8 cellular contexts compared by ENCODE assay signal in genomic region chr18:57621252-57621607, GRCh38.
DNase-seq lines count a peak whose midpoint lies in the region; ATAC-seq and TF ChIP-seq lines count a peak whose summit lies in the region.

No MANE protein-coding gene starts in this region.

- H4K20me1 ChIP-seq in DOHH2 (ENCODE audit: control insufficient read depth, insufficient read depth, low read depth, low read length) = no peaks in the 10 kb centered on the region

- H3K4me2 ChIP-seq in DOHH2 (ENCODE audit: low read length) = peak overlapping the region; percentile 76

- H3K4me3 Mint-ChIP-seq in stimulated activated naive B cell treated with anti-CD40 and anti-IgM and Interleukin-4, amounts not matched to agents 10 μg/mL and 1 μg/mL and 100 μg/mL, for 72 hours = peak overlapping the region; percentile 91 to 95

- H3K4me1 ChIP-seq in DOHH2 (ENCODE audit: control insufficient read depth, low read length) = peaks cover 20% of the 10 kb centered on the region

- H3K36me3 Mint-ChIP-seq in stimulated activated naive B cell treated with anti-CD40 and anti-IgM and Interleukin-4, amounts not matched to agents 10 μg/mL and 1 μg/mL and 100 μg/mL, for 72 hours = peaks cover 8 to 13% of the 10 kb centered on the region in 2 donors

- in situ Hi-C loops in astrocyte of the cerebellum (cut with HindIII; ENCODE audit: low sequenced_read_pairs) = no loop called here

- DNase-seq in HL-60 (ENCODE audit: low read depth in 1 of 2, low spot score in 1 of 2) (no peak), astrocyte of the cerebellum (ENCODE audit: low read depth) (no peak), iPS-NIHi11 (ENCODE audit: low spot score) (peak; percentile 45), HuH-7 (ENCODE audit: low spot score) (no peak)
- DNase-seq in stimulated activated naive B cell treated with anti-CD40 and anti-IgM and Interleukin-4, amounts not matched to agents 10 μg/mL and 1 μg/mL and 100 μg/mL, for 72 hours = peak; percentile 10
- no peak for DNase-seq in activated effector memory CD4-positive, alpha-beta T cell treated with anti-CD3 and anti-CD28 coated beads, Interleukin-2, amount 50 U/mL, for 16 hours

- peak; percentile 12 for ATAC-seq in GM19463 (IDR thresholded peaks at IDR 0.05; ENCODE audit: unreplicated experiment)
- peak; percentile 10 to 17 for ATAC-seq in stimulated activated naive B cell treated with anti-CD40 and anti-IgM and Interleukin-4, amounts not matched to agents 10 μg/mL and 1 μg/mL and 100 μg/mL, for 72 hours (replicated peaks)

- H3K9me2 ChIP-seq in DOHH2 (replicated peaks; ENCODE audit: control insufficient read depth, low read length) = no peaks in the 10 kb centered on the region

- H3K27me3 Mint-ChIP-seq in stimulated activated naive B cell treated with anti-CD40 and anti-IgM and Interleukin-4, amounts not matched to agents 10 μg/mL and 1 μg/mL and 100 μg/mL, for 72 hours = no peaks in the 10 kb centered on the region

- H3K27ac Mint-ChIP-seq in stimulated activated naive B cell treated with anti-CD40 and anti-IgM and Interleukin-4, amounts not matched to agents 10 μg/mL and 1 μg/mL and 100 μg/mL, for 72 hours = peak overlapping the region; percentile 94

- peaks cover 51% of the 10 kb centered on the region for H3K79me2 ChIP-seq in DOHH2 (ENCODE audit: control insufficient read depth, low read length)

- no peaks in the 10 kb centered on the region for H3K9me3 Mint-ChIP-seq in stimulated activated naive B cell treated with anti-CD40 and anti-IgM and Interleukin-4, amounts not matched to agents 10 μg/mL and 1 μg/mL and 100 μg/mL, for 72 hours

- H3K4me3 ChIP-seq in DOHH2 (ENCODE audit: low read length) (peak overlapping the region; percentile 95), HL-60 (replicated peaks; ENCODE audit: insufficient read depth, low read length) (peak overlapping the region; percentile 80), astrocyte of the cerebellum (ENCODE audit: low read depth, low read length) (peak overlapping the region; percentile 69)

- peak overlapping the region; percentile 71 for H3K27ac ChIP-seq in DOHH2 (ENCODE audit: low read depth, low read length)
- H3K27ac ChIP-seq in HL-60 (replicated peaks) = peak overlapping the region; percentile 94

- H3K4me1 Mint-ChIP-seq in stimulated activated naive B cell treated with anti-CD40 and anti-IgM and Interleukin-4, amounts not matched to agents 10 μg/mL and 1 μg/mL and 100 μg/mL, for 72 hours = peaks cover 1 to 10% of the 10 kb centered on the region in 2 donors

- H3K27me3 ChIP-seq in DOHH2 (ENCODE audit: control insufficient read depth, low read length) (no peaks in the 10 kb centered on the region), HL-60 (ENCODE audit: insufficient read depth, poor library complexity, severe bottlenecking) (no peaks in the 10 kb centered on the region)

- peaks cover 35% of the 10 kb centered on the region for H3K36me3 ChIP-seq in DOHH2 (ENCODE audit: control insufficient read depth, low read length)

- H3K9me3 ChIP-seq in DOHH2 (ENCODE audit: control insufficient read depth, insufficient read depth, low read length) = no peaks in the 10 kb centered on the region

- TF ChIP-seq CTCF in DOHH2 (IDR thresholded peaks at IDR 0.05; ENCODE audit: low read depth, low read length, poor library complexity, severe bottlenecking) (no peak), HL-60 (IDR thresholded peaks at IDR 0.05; ENCODE audit: insufficient read depth, low read length) (no peak), astrocyte of the cerebellum (IDR thresholded peaks at IDR 0.05; ENCODE audit: low read depth, low read length, missing control alignments) (no peak)

- H3F3A ChIP-seq in DOHH2 (ENCODE audit: control insufficient read depth, insufficient read depth) = no peaks in the 10 kb centered on the region

Comparison
In these comparisons a context has a peak if more than half of its experiments do, and no peak if none do; other contexts are left out.
1. DNase-seq: peak in iPS-NIHi11 (single experiment) and stimulated activated naive B cell treated with anti-CD40 and anti-IgM and Interleukin-4, amounts not matched to agents 10 μg/mL and 1 μg/mL and 100 μg/mL, for 72 hours (single experiment); none in HL-60 (0 of 2), astrocyte of the cerebellum (single experiment), activated effector memory CD4-positive, alpha-beta T cell treated with anti-CD3 and anti-CD28 coated beads, Interleukin-2, amount 50 U/mL, for 16 hours (single experiment) and HuH-7 (single experiment).
2. Peak in every context shown above with its lines, with median percentiles within 50 percentile points of each other: H3K4me3 ChIP-seq.